Comparison of ENCODE assay signal across 22 cellular contexts in the genomic region with DNA sequence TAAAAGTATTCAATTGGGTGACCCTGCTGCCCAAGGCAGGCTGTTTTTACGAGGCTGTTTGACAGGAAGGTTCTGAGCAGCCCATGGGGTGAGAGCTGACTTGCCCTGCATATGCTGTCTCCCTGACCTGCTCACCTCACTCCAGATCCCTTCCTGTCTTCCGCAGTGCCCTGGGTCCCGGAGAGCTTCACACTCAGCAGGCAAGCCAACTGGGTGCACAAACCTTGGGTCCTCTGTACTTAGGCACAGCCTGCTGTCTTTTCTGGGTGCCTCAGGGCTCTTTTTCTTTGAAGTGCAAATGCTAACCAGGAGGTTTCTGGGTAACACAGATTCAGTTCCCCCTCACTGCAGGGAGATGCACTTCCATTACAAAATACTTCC. TPM values are rescaled to one million over a fixed set of nuclear protein-coding genes. Genes with fewer than 3 reads are reported as not detected.
DNase-seq lines count a peak whose midpoint lies in the region; ATAC-seq and TF ChIP-seq lines count a peak whose summit lies in the region.
"Had no signal": no experiment of that assay in that cellular context is flagged by ENCODE, and none has a peak within 500 bp of the region (broad histone marks: within the 10 kb centered on the region; RNA-seq: fewer than 3 reads in every experiment).

No MANE protein-coding gene starts in this region.

- H3K4me1 Mint-ChIP-seq in neural crest cell, result peaks cover 5% of the 10 kb centered on the region
- peaks cover 9% of the 10 kb centered on the region for H3K4me1 Mint-ChIP-seq in stimulated activated effector memory CD8-positive, alpha-beta T cell treated with anti-CD3 and anti-CD28 coated beads, Interleukin-12 subunit alpha, Interleukin-12 subunit beta, amount 100 ng/mL, for 72 hours

- H3K27ac Mint-ChIP-seq in neural crest cell (ENCODE audit: unreplicated experiment), result peak overlapping the region; percentile 50
- peak overlapping the region; percentile 7 for H3K27ac Mint-ChIP-seq in stimulated activated effector memory CD8-positive, alpha-beta T cell treated with anti-CD3 and anti-CD28 coated beads, Interleukin-12 subunit alpha, Interleukin-12 subunit beta, amount 100 ng/mL, for 72 hours
- H3K27ac Mint-ChIP-seq: CD8-positive, alpha-beta T cell had no signal

- no peak for TF ChIP-seq CTCF in neural crest cell (conservative IDR thresholded peaks at IDR 0.05)

- peak; percentile 20 for DNase-seq in D341Med (ENCODE audit: low spot score)
- no peak for DNase-seq in SK-N-MC (ENCODE audit: low read depth, low spot score)
- DNase-seq in neural crest cell (ENCODE audit: low read depth, low spot score), result no peak
- no peak for DNase-seq in stimulated activated effector memory CD8-positive, alpha-beta T cell treated with anti-CD3 and anti-CD28 coated beads, Interleukin-12 subunit alpha, Interleukin-12 subunit beta, amount 100 ng/mL, for 72 hours (ENCODE audit: low spot score in 2 of 2)
- DNase-seq in NOMO-1 treated with dmso at 0.1 percent for 144 hours (lab: John Stamatoyannopoulos, UW; ENCODE audit: unreplicated experiment), result no peak
- no peak for DNase-seq in iPS-NIHi7 (ENCODE audit: extremely low spot score)
- DNase-seq in NCI-H526 (lab: John Stamatoyannopoulos, UW), result no peak
- DNase-seq: Calu3; CD8-positive, alpha-beta T cell; DMS53; EL; GM23248; NCI-H1092 treated with DMSO at 0.1 percent for 48 hours; NCI-H146; NCI-H2081 treated with DMSO at 0.1 percent for 48 hours; NCI-H510A treated with DMSO at 0.1 percent for 48 hours; NCI-H82; SHP77 had no signal

- no peaks in the 10 kb centered on the region for H3K36me3 Mint-ChIP-seq in neural crest cell (ENCODE audit: low read depth)
- peaks cover 48% of the 10 kb centered on the region for H3K36me3 Mint-ChIP-seq in stimulated activated effector memory CD8-positive, alpha-beta T cell treated with anti-CD3 and anti-CD28 coated beads, Interleukin-12 subunit alpha, Interleukin-12 subunit beta, amount 100 ng/mL, for 72 hours

- H3K4me3 Mint-ChIP-seq in neural crest cell, result no peak overlapping the region
- no peak overlapping the region for H3K4me3 Mint-ChIP-seq in stimulated activated effector memory CD8-positive, alpha-beta T cell treated with anti-CD3 and anti-CD28 coated beads, Interleukin-12 subunit alpha, Interleukin-12 subunit beta, amount 100 ng/mL, for 72 hours
- H3K4me3 Mint-ChIP-seq: CD8-positive, alpha-beta T cell had no signal

- H3K9me3 Mint-ChIP-seq in neural crest cell, result no peaks in the 10 kb centered on the region
- H3K9me3 Mint-ChIP-seq in stimulated activated effector memory CD8-positive, alpha-beta T cell treated with anti-CD3 and anti-CD28 coated beads, Interleukin-12 subunit alpha, Interleukin-12 subunit beta, amount 100 ng/mL, for 72 hours, result no peaks in the 10 kb centered on the region
- H3K9me3 Mint-ChIP-seq: CD8-positive, alpha-beta T cell had no signal

- H3K4me3 ChIP-seq in SK-N-MC, result no peak overlapping the region
- H3K4me3 ChIP-seq: A549, GM12878, GM23248 had no signal

- no peak overlapping the region for H3K9ac ChIP-seq in SK-N-MC (ENCODE audit: insufficient read length)
- H3K9ac ChIP-seq: GM23248 had no signal

- ATAC-seq in stimulated activated effector memory CD8-positive, alpha-beta T cell treated with anti-CD3 and anti-CD28 coated beads, Interleukin-12 subunit alpha, Interleukin-12 subunit beta, amount 100 ng/mL, for 72 hours, result no peak
- ATAC-seq: A549; CD8-positive, alpha-beta T cell; GM12878 had no signal

- 0 out of 2 replicates have a peak overlapping the region, but pooled peaks have one; percentile 0 for H3K27ac ChIP-seq in SK-N-MC
- H3K27ac ChIP-seq: A549, GM23248 had no signal

- H3K9me3 ChIP-seq in SK-N-MC (ENCODE audit: low read depth, low read length), result no peaks in the 10 kb centered on the region
- H3K9me3 ChIP-seq: A549 had no signal

- peaks cover 41% of the 10 kb centered on the region; the same call in 1 of the 2 replicates for H3K36me3 ChIP-seq in SK-N-MC (ENCODE audit: insufficient read depth, low read length)

- no peaks in the 10 kb centered on the region for H3K27me3 Mint-ChIP-seq in neural crest cell (ENCODE audit: low read depth)

RNA-seq across cellular contexts. Expression of a gene that starts 32.9 kb away (rescaled TPM):
- 34.3 and 34.7 TPM in 2 replicates for total RNA-seq in neural crest cell

RNA-seq across cellular contexts. Expression of a gene that starts 48.1 kb away (rescaled TPM):
- total RNA-seq in neural crest cell, result 1.1 and 1.7 TPM in 2 replicates
- total RNA-seq: Calu3; CD8-positive, alpha-beta T cell; GM12878; GM23248; LHCN-M2; RPMI7951 had no signal
